ENCODE assay signal across 20 cellular contexts in the genomic region with DNA sequence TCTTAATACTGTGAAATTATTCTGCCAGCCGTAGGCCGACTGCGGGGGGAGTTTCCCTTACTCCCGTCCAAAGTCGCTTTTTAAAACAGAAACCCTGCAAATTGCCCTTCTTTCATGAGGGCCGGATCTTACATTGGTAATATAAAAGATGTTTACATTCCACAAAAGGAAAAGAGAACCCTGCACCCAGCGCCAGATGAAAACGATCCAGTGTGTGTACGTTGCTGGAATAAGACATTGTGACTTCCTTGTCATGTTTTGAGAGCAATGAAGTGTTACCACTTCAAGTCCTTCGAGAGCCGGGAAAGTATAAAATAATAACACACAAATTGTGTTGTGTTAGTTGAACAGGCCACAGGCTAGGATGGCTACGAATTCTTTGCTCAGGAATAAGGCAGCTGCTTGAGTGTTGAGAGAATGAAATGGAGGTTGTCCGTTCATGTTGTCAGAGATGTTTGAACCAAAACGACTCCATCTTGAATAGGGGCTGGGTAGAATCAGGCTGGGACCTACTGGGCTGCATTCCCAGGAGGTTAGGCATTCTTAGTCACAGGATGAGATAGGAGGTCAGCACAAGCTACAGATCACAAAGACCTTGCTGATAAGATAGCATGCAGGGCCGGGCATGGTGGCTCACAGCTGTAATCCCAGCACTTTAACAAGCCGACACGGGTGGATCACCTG. TPM values are rescaled to one million over a fixed set of nuclear protein-coding genes. Genes with fewer than 3 reads are reported as not detected.
DNase-seq lines count a peak whose midpoint lies in the region; ATAC-seq and TF ChIP-seq lines count a peak whose summit lies in the region.
"Had no signal": no experiment of that assay in that cellular context is flagged by ENCODE, and none has a peak within 500 bp of the region (broad histone marks: within the 10 kb centered on the region; RNA-seq: fewer than 3 reads in every experiment).

No MANE protein-coding gene starts in this region.

- no peak overlapping the region for H2BK5ac ChIP-seq in neuronal stem cell (ENCODE audit: low read length)

- CTCF ChIA-PET in Caco-2 (lab: Charles Lee): no interaction called here
- CTCF ChIA-PET in PC-3 (lab: Charles Lee): no interaction called here
- CTCF ChIA-PET in HEK293T (lab: Yijun Ruan, JAX): no interaction called here

- H3K4me2 ChIP-seq in PC-3 (ENCODE audit: low read length) (peak overlapping the region; percentile 67), neuronal stem cell (ENCODE audit: insufficient read depth, low read length, poor library complexity, severe bottlenecking) (no peak overlapping the region)

- no peaks in the 10 kb centered on the region for H3K27me3 Mint-ChIP-seq in Caco-2 (ENCODE audit: insufficient read depth, unreplicated experiment)

- TF ChIP-seq EP300 in suprapubic skin (IDR thresholded peaks at IDR 0.05): no peak

- H3K4me1 Mint-ChIP-seq in Caco-2 (ENCODE audit: low read depth, unreplicated experiment): peaks cover 32% of the 10 kb centered on the region
- H3K4me1 Mint-ChIP-seq: activated B cell treated with CpG ODN at 0.5 μM for 24 hours; activated CD8-positive, alpha-beta memory T cell treated with anti-CD3 and anti-CD28 coated beads, Interleukin-2, amount 10 ng/mL, durations not matched to agents 7 days and 5 days; T-cell had no signal

- BruUV-seq in Caco-2 (replicated peaks; lab: Mats Ljungman, UMichigan): no TSS peak
- BruUV-seq in PC-3 (replicated peaks; lab: Mats Ljungman, UMichigan): no TSS peak

- ATAC-seq in PC-3 (no peak), GM21367 (IDR thresholded peaks at IDR 0.05; ENCODE audit: unreplicated experiment) (no peak)
- ATAC-seq: activated CD8-positive, alpha-beta memory T cell treated with anti-CD3 and anti-CD28 coated beads, Interleukin-2, amount 10 ng/mL, durations not matched to agents 7 days and 5 days; T-cell had no signal

- H3K4me3 Mint-ChIP-seq in Caco-2 (ENCODE audit: unreplicated experiment): peak overlapping the region; percentile 23
- H3K4me3 Mint-ChIP-seq: activated B cell treated with CpG ODN at 0.5 μM for 24 hours; activated CD8-positive, alpha-beta memory T cell treated with anti-CD3 and anti-CD28 coated beads, Interleukin-2, amount 10 ng/mL, durations not matched to agents 7 days and 5 days; neural crest cell; T-cell had no signal

- H3F3A ChIP-seq in PC-3 (ENCODE audit: low read length, unreplicated experiment): no peaks in the 10 kb centered on the region

- H3K9ac ChIP-seq in PC-3 (ENCODE audit: low read length) (no peak overlapping the region), neuronal stem cell (ENCODE audit: low read depth, low read length, poor library complexity) (no peak overlapping the region)

- no peak overlapping the region for H3K18ac ChIP-seq in neuronal stem cell (ENCODE audit: low read length)

- H3K9me3 ChIP-seq in Caco-2 (no peaks in the 10 kb centered on the region), PC-3 (ENCODE audit: low read length) (no peaks in the 10 kb centered on the region), neuronal stem cell (replicated peaks in 1 of 2; ENCODE audit: control insufficient read depth in 2 of 2, insufficient read depth in 1 of 2, low read depth in 1 of 2, low read length in 2 of 2) (peaks cover 0 to 2% of the 10 kb centered on the region in 2 donors), suprapubic skin (no peaks in the 10 kb centered on the region)
- H3K9me3 ChIP-seq: HAP-1 had no signal

- peaks cover 2% of the 10 kb centered on the region for H3K79me1 ChIP-seq in neuronal stem cell (ENCODE audit: low read depth, low read length)

- no peak overlapping the region for H2BK12ac ChIP-seq in neuronal stem cell (ENCODE audit: low read length)

- H3K79me2 ChIP-seq in PC-3 (ENCODE audit: low read length): no peaks in the 10 kb centered on the region

- no peak overlapping the region for H4K91ac ChIP-seq in neuronal stem cell (ENCODE audit: low read depth, low read length, poor library complexity)

- no CpG with 5 or more reads among the region's 17 CpGs for WGBS in neuronal stem cell (ENCODE audit: extremely low coverage in 2 of 2, insufficient read length in 2 of 2, insufficient replicate concordance in 1 of 2), 2 donors
- WGBS in suprapubic skin: 76% methylated on average over 17 of the region's 17 CpGs

- POLR2A ChIA-PET in Caco-2 (lab: Charles Lee) (no interaction called here), PC-3 (lab: Charles Lee; ENCODE audit: unreplicated experiment) (no interaction called here), HEK293T (lab: Yijun Ruan, JAX) (no interaction called here)

- H4K8ac ChIP-seq in neuronal stem cell (ENCODE audit: low read depth, low read length): no peak overlapping the region

- peak overlapping the region; percentile 93 for H3K27ac Mint-ChIP-seq in Caco-2 (ENCODE audit: unreplicated experiment)
- H3K27ac Mint-ChIP-seq: activated B cell treated with CpG ODN at 0.5 μM for 24 hours; activated CD8-positive, alpha-beta memory T cell treated with anti-CD3 and anti-CD28 coated beads, Interleukin-2, amount 10 ng/mL, durations not matched to agents 7 days and 5 days had no signal

- no peaks in the 10 kb centered on the region for H3K36me3 ChIP-seq in Caco-2 (ENCODE audit: control insufficient read depth, insufficient read depth, low read length)
- H3K36me3 ChIP-seq in PC-3 (ENCODE audit: low read depth, low read length): no peaks in the 10 kb centered on the region
- H3K36me3 ChIP-seq in neuronal stem cell (replicated peaks in 1 of 2; ENCODE audit: control insufficient read depth in 2 of 2, insufficient read depth in 2 of 2, low read length in 2 of 2): no peaks in the 10 kb centered on the region
- H3K36me3 ChIP-seq in suprapubic skin: no peaks in the 10 kb centered on the region
- H3K36me3 ChIP-seq: HAP-1 had no signal

- DNase-seq in Caco-2 (peak; percentile 80 to 91), PC-3 (no peak), fibroblast of villous mesenchyme (ENCODE audit: low read depth) (peak; percentile 68), neuronal stem cell (ENCODE audit: low spot score) (no peak), suprapubic skin (ENCODE audit: low spot score in 2 of 2) (no peak), HEK293T (ENCODE audit: extremely low spot score) (no peak)
- DNase-seq in central memory CD4-positive, alpha-beta T cell: no peak
- DNase-seq: activated B cell treated with CpG ODN at 0.5 μM for 24 hours; activated CD8-positive, alpha-beta memory T cell treated with anti-CD3 and anti-CD28 coated beads, Interleukin-2, amount 10 ng/mL, durations not matched to agents 7 days and 5 days; activated naive CD4-positive, alpha-beta T cell treated with anti-CD3 and anti-CD28 coated beads, Interleukin-2, amount 50 U/mL, for 16 hours; DMS 273 treated with DMSO at 0.1 percent for 48 hours; glutamatergic neuron; Kasumi-1; RPMI8226; stimulated activated naive CD4-positive, alpha-beta T cell; T-cell had no signal

- no peak overlapping the region for H3K4ac ChIP-seq in neuronal stem cell (ENCODE audit: low read length)

- H2AFZ ChIP-seq in PC-3 (ENCODE audit: low read length) (peak overlapping the region; percentile 52), neuronal stem cell (ENCODE audit: low read length) (peak overlapping the region; percentile 24)

- H3K4me3 ChIP-seq in Caco-2 (ENCODE audit: low read depth, low read length): no peak overlapping the region
- peak overlapping the region; percentile 36; the same call in 1 of the 2 replicates for H3K4me3 ChIP-seq in PC-3 (ENCODE audit: low read length)
- no peak overlapping the region for H3K4me3 ChIP-seq in fibroblast of villous mesenchyme (ENCODE audit: low read depth, low read length)
- no peak overlapping the region for H3K4me3 ChIP-seq in neuronal stem cell (ENCODE audit: low read length in 2 of 2)
- no peak overlapping the region for H3K4me3 ChIP-seq in suprapubic skin
- H3K4me3 ChIP-seq: HAP-1 had no signal

- no peak overlapping the region for H3K23ac ChIP-seq in neuronal stem cell (ENCODE audit: low read depth, low read length, poor library complexity)

- H3K27ac ChIP-seq in PC-3 (ENCODE audit: low read length) (no peak overlapping the region), neuronal stem cell (replicated peaks; ENCODE audit: low read length) (no peak overlapping the region), suprapubic skin (no peak overlapping the region)

- H3K27me3 ChIP-seq in Caco-2 (replicated peaks; ENCODE audit: control insufficient read depth, insufficient read depth, low read length) (no peaks in the 10 kb centered on the region), PC-3 (ENCODE audit: low read length) (no peaks in the 10 kb centered on the region), neuronal stem cell (ENCODE audit: control insufficient read depth in 3 of 3, insufficient read depth in 3 of 3, low read depth in 1 of 3, low read length in 3 of 3) (peaks cover 0 to 29% (median 3%) of the 10 kb centered on the region in 3 experiments), suprapubic skin (peaks cover 12% of the 10 kb centered on the region)

- H3K9me3 Mint-ChIP-seq in Caco-2 (ENCODE audit: unreplicated experiment): no peaks in the 10 kb centered on the region
- H3K9me3 Mint-ChIP-seq: neural crest cell, T-cell had no signal

- H3K4me1 ChIP-seq in Caco-2: peaks cover 55% of the 10 kb centered on the region
- H3K4me1 ChIP-seq in PC-3 (ENCODE audit: insufficient read depth, low read length): peaks cover 17% of the 10 kb centered on the region
- H3K4me1 ChIP-seq in neuronal stem cell (ENCODE audit: control insufficient read depth in 2 of 2, insufficient read depth in 1 of 2, low read depth in 1 of 2, low read length in 2 of 2): peaks cover 0 to 3% of the 10 kb centered on the region in 2 donors
- H3K4me1 ChIP-seq in suprapubic skin: no peaks in the 10 kb centered on the region

- TF ChIP-seq CTCF in Caco-2 (IDR thresholded peaks at IDR 0.05; ENCODE audit: insufficient read depth in 1 of 2, low read depth in 1 of 2, low read length in 1 of 2, severe bottlenecking in 1 of 2, unreplicated experiment in 1 of 2) (no peak), PC-3 (conservative IDR thresholded peaks at IDR 0.05; ENCODE audit: low read depth, low read length) (no peak), fibroblast of villous mesenchyme (IDR thresholded peaks at IDR 0.05; ENCODE audit: insufficient read depth, low read depth, low read length) (no peak), suprapubic skin (IDR thresholded peaks at IDR 0.05) (no peak)

- no peaks in the 10 kb centered on the region for H4K20me1 ChIP-seq in PC-3 (ENCODE audit: low read length)

- H3K36me3 Mint-ChIP-seq in Caco-2 (ENCODE audit: insufficient read depth, unreplicated experiment): peaks cover 41% of the 10 kb centered on the region
- H3K36me3 Mint-ChIP-seq: activated CD8-positive, alpha-beta memory T cell treated with anti-CD3 and anti-CD28 coated beads, Interleukin-2, amount 10 ng/mL, durations not matched to agents 7 days and 5 days; T-cell had no signal

- H3K9me2 ChIP-seq in PC-3 (replicated peaks; ENCODE audit: low read length): no peaks in the 10 kb centered on the region

- H2BK15ac ChIP-seq in neuronal stem cell (ENCODE audit: low read length): no peak overlapping the region

- H2AK5ac ChIP-seq in neuronal stem cell (ENCODE audit: low read depth, low read length): no peak overlapping the region

- TF ChIP-seq POLR2A in suprapubic skin (IDR thresholded peaks at IDR 0.05): no peak

- H2BK120ac ChIP-seq in neuronal stem cell (ENCODE audit: low read depth, low read length): no peak overlapping the region

- intact Hi-C loops in Caco-2 (cut with micrococcal nuclease; ENCODE audit: unreplicated experiment): no loop called here
- intact Hi-C loops in PC-3 (cut with micrococcal nuclease): no loop called here

- H3K14ac ChIP-seq in neuronal stem cell (ENCODE audit: low read length): no peak overlapping the region

RNA-seq across cellular contexts. Expression of a gene that starts 5.4 kb away (rescaled TPM):
- total RNA-seq in Caco-2 (2022) (81.5 and 90.5 TPM in 2 replicates), PC-3 (2014; rRNA removed) (29.4 and 30.9 TPM in 2 replicates), fibroblast of villous mesenchyme (under 0.01 and 0.97 TPM in 2 replicates), suprapubic skin (1 to 10 TPM; 1.5 to 6.9 (median 4.2) TPM)
- 4.1 TPM for polyA plus RNA-seq in neuronal stem cell (2013, experiment 1 of 2)
- polyA plus RNA-seq in neuronal stem cell (2013, experiment 2 of 2): 4.2 TPM
- total RNA-seq: endothelial cell of umbilical vein had no signal
- polyA plus RNA-seq: endothelial cell of umbilical vein had no signal

RNA-seq across cellular contexts. Expression of a gene that starts 45.0 kb away (rescaled TPM):
- total RNA-seq in Caco-2 (2022) (74.8 and 82.8 TPM in 2 replicates), PC-3 (2014; rRNA removed) (14.5 and 21.8 TPM in 2 replicates), fibroblast of villous mesenchyme (12.9 and 16.4 TPM in 2 replicates), suprapubic skin (10 to 100 TPM; 14.9 to 25.0 (median 20.4) TPM)
- polyA plus RNA-seq in neuronal stem cell (2013, experiment 1 of 2): 14.6 TPM
- polyA plus RNA-seq in neuronal stem cell (2013, experiment 2 of 2): 14.4 TPM

Comparison
In these comparisons a context has a peak if more than half of its experiments do, and no peak if none do; other contexts are left out.
1. DNase-seq: peak in Caco-2 (2 of 2) and fibroblast of villous mesenchyme (single experiment); none in PC-3 (single experiment), neuronal stem cell (single experiment), suprapubic skin (0 of 2), HEK293T (single experiment) and central memory CD4-positive, alpha-beta T cell (single experiment).